ENCODE assay signal across 9 cellular contexts in genomic region chr10:91210435-91210834, GRCh38. TPM values are rescaled to one million over a fixed set of nuclear protein-coding genes. Genes with fewer than 3 reads are reported as not detected.
DNase-seq lines count a peak whose midpoint lies in the region; ATAC-seq, FAIRE-seq and TF ChIP-seq lines count a peak whose summit lies in the region.
"Had no signal": no experiment of that assay in that cellular context is flagged by ENCODE, and none has a peak within 500 bp of the region (broad histone marks: within the 10 kb centered on the region; RNA-seq: fewer than 3 reads in every experiment).

No MANE protein-coding gene starts in this region.

- no peaks in the 10 kb centered on the region for H3K9me3 ChIP-seq in aorta (ENCODE audit: control insufficient read depth, low read length)
- no peaks in the 10 kb centered on the region for H3K9me3 ChIP-seq in mammary epithelial cell (replicated peaks; ENCODE audit: insufficient read depth, low read length)

- H4K20me1 ChIP-seq in mammary epithelial cell (ENCODE audit: insufficient read depth, low read length), result no peaks in the 10 kb centered on the region

- no TSS peak for BruUV-seq in mammary epithelial cell (replicated peaks; lab: Mats Ljungman, UMichigan)

- peaks cover 4 to 15% of the 10 kb centered on the region in 2 donors for H3K4me1 ChIP-seq in aorta (ENCODE audit: control insufficient read depth in 1 of 2, insufficient read depth in 2 of 2, low read length in 2 of 2)
- no peaks in the 10 kb centered on the region for H3K4me1 ChIP-seq in mammary epithelial cell (ENCODE audit: insufficient read depth, low read length)

- no peaks in the 10 kb centered on the region for H3K9me3 Mint-ChIP-seq in progenitor cell of endocrine pancreas (ENCODE audit: low read depth)

- intact Hi-C loops in aorta (cut with DNase I) (no loop called here), mammary epithelial cell (cut with micrococcal nuclease) (no loop called here)

- peak; percentile 90 to 99 (median 95) for DNase-seq in NCI-H1417 (lab: John Stamatoyannopoulos, UW)
- peak; percentile 85 for DNase-seq in cerebellar cortex (ENCODE audit: low spot score)
- DNase-seq in aorta, result no peak
- DNase-seq in progenitor cell of endocrine pancreas (ENCODE audit: low spot score, unreplicated experiment), result no peak
- no peak for DNase-seq in RCC 7860 (ENCODE audit: low spot score)
- no peak for DNase-seq in mammary epithelial cell
- DNase-seq: IMR-90 had no signal

- CTCF ChIA-PET in mammary epithelial cell (lab: Charles Lee; ENCODE audit: low non-redundant PET), result no interaction called here

- H3K36me3 ChIP-seq in aorta (ENCODE audit: control insufficient read depth in 1 of 2, insufficient read depth in 2 of 2, low read length in 1 of 2) (no peaks in the 10 kb centered on the region), mammary epithelial cell (ENCODE audit: insufficient read depth, low read length) (no peaks in the 10 kb centered on the region)

- no peak overlapping the region for H3K9ac ChIP-seq in mammary epithelial cell (ENCODE audit: insufficient read depth, low read length)

- H3K27ac Mint-ChIP-seq in progenitor cell of endocrine pancreas, result no peak overlapping the region

- H3K27ac ChIP-seq in aorta (ENCODE audit: low read depth in 1 of 2, low read length in 2 of 2) (no peak overlapping the region), mammary epithelial cell (ENCODE audit: insufficient read depth, low read depth, low read length) (no peak overlapping the region)

- H2AFZ ChIP-seq in mammary epithelial cell (ENCODE audit: low read depth, low read length), result no peak overlapping the region

- no peak overlapping the region for H3K4me2 ChIP-seq in mammary epithelial cell (ENCODE audit: insufficient read depth, low read depth, low read length)

- peaks cover under 1% of the 10 kb centered on the region for H3K4me1 Mint-ChIP-seq in progenitor cell of endocrine pancreas (ENCODE audit: low read depth)

- H3K4me3 ChIP-seq in aorta (ENCODE audit: low read length in 2 of 2), result no peak overlapping the region
- H3K4me3 ChIP-seq in mammary epithelial cell (replicated peaks in 1 of 3; ENCODE audit: insufficient read depth in 1 of 3, low read depth in 2 of 3, low read length in 3 of 3), result no peak overlapping the region

- no peaks in the 10 kb centered on the region for H3K36me3 Mint-ChIP-seq in progenitor cell of endocrine pancreas (ENCODE audit: insufficient read depth)

- dilution Hi-C loops in mammary epithelial cell (cut with HindIII; ENCODE audit: low sequenced_read_pairs), result no loop called here

- no peak for FAIRE-seq in RCC 7860 (lab: Jason Lieb, UNC)

- no peak overlapping the region for H3K4me3 Mint-ChIP-seq in progenitor cell of endocrine pancreas (ENCODE audit: low read depth)

- TF ChIP-seq CTCF in progenitor cell of endocrine pancreas (IDR thresholded peaks at IDR 0.05; ENCODE audit: unreplicated experiment) (no peak), mammary epithelial cell (conservative IDR thresholded peaks at IDR 0.05 in 1 of 2, IDR thresholded peaks at IDR 0.05 in 1 of 2; ENCODE audit: extremely low read depth in 1 of 2, insufficient read depth in 1 of 2, low read depth in 1 of 2, low read length in 2 of 2) (no peak)

- H3K27me3 ChIP-seq in aorta (ENCODE audit: control insufficient read depth in 1 of 2, insufficient read depth in 2 of 2, low read length in 1 of 2), result no peaks in the 10 kb centered on the region
- H3K27me3 ChIP-seq in mammary epithelial cell (ENCODE audit: insufficient read depth, low read length), result no peaks in the 10 kb centered on the region

- ATAC-seq in GM18873 (IDR thresholded peaks at IDR 0.05; ENCODE audit: low FRiP score, unreplicated experiment), result peak; percentile 85
- ATAC-seq in HG02623 (IDR thresholded peaks at IDR 0.05; ENCODE audit: unreplicated experiment), result peak; percentile 78
- ATAC-seq in aorta (ENCODE audit: low FRiP score), result no peak

- peaks cover 11% of the 10 kb centered on the region for H3K27me3 Mint-ChIP-seq in progenitor cell of endocrine pancreas

- H3K79me2 ChIP-seq in mammary epithelial cell (ENCODE audit: insufficient read depth, low read length), result no peaks in the 10 kb centered on the region

- in situ Hi-C loops in mammary epithelial cell (cut with MboI; ENCODE audit: low sequenced_read_pairs in 2 of 2), result no loop called here

RNA-seq across cellular contexts. Expression of gene PCGF5, which starts 10.0 kb away (rescaled TPM):
- total RNA-seq in aorta (100 to 1,000 TPM in 1 of 2 donors, 10 to 100 TPM in 1; 77.7 to 145 TPM), progenitor cell of endocrine pancreas (19.2 and 19.4 TPM in 2 replicates), mammary epithelial cell (10 to 100 TPM; 17.6 to 22.5 TPM)
- polyA plus RNA-seq in aorta (100 to 1,000 TPM in 1 of 2 donors, 10 to 100 TPM in 1; 47.1 to 115 TPM), mammary epithelial cell (13.4 TPM)
- 35.9 TPM for polyA minus RNA-seq in mammary epithelial cell

Comparison
In these comparisons a context has a peak if more than half of its experiments do, and no peak if none do; other contexts are left out.
1. DNase-seq: peak in NCI-H1417 (3 of 3) and cerebellar cortex (single experiment); none in aorta (0 of 2), progenitor cell of endocrine pancreas (single experiment), RCC 7860 (single experiment) and mammary epithelial cell (single experiment).